20 cellular contexts compared by ENCODE assay signal in the genomic region with DNA sequence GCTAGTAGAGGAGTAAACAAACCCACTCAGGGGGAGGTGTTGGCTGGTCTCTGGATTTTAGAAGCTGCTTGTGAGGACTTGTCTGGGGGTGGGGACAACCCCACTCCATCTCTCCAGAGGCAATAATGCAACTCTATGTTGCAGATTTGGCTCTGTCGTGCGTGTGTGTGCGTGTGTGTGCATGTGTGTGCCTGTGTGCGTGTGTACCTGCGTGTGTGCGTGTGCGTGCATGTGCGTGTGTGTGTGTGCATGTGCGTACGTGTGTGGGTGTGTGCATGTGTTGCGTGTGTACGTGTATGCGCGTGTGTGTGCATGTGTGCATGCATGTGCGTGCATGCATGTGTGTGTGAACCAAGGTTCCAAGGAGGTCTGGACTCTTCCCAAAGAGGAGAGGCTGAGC.
"Had no signal": no experiment of that assay in that cellular context is flagged by ENCODE, and none has a peak within 500 bp of the region (broad histone marks: within the 10 kb centered on the region; RNA-seq: fewer than 3 reads in every experiment).

No MANE protein-coding gene starts in this region.

- H3K27ac ChIP-seq: colonic mucosa, esophagus squamous epithelium, gastrocnemius medialis, thoracic aorta had no signal

- H3K36me3 ChIP-seq: colonic mucosa, esophagus squamous epithelium, gastrocnemius medialis, thoracic aorta had no signal

- H3K36me3 Mint-ChIP-seq: activated naive CD8-positive, alpha-beta T cell treated with anti-CD3 and anti-CD28 coated beads, Interleukin-2, amount 10 ng/mL, durations not matched to agents 7 days and 5 days; WTC11 had no signal

- H3K27ac Mint-ChIP-seq: activated naive CD4-positive, alpha-beta T cell treated with anti-CD3 and anti-CD28 coated beads for 36 hours; activated naive CD8-positive, alpha-beta T cell treated with anti-CD3 and anti-CD28 coated beads, Interleukin-2, amount 10 ng/mL, durations not matched to agents 7 days and 5 days; WTC11 had no signal

- FAIRE-seq: bronchial epithelial cell had no signal

- H3K4me1 ChIP-seq: colonic mucosa, esophagus squamous epithelium, gastrocnemius medialis had no signal

- ATAC-seq: activated T-cell treated with anti-CD3 and anti-CD28 coated beads, Interleukin-2, amount 50 U/mL, for 4 hours; gastrocnemius medialis; left ventricle myocardium superior; WTC11 had no signal

- H3K4me3 ChIP-seq: colonic mucosa, esophagus squamous epithelium, gastrocnemius medialis, thoracic aorta had no signal

- H3K4me3 Mint-ChIP-seq: activated naive CD4-positive, alpha-beta T cell treated with anti-CD3 and anti-CD28 coated beads for 36 hours; activated naive CD8-positive, alpha-beta T cell treated with anti-CD3 and anti-CD28 coated beads, Interleukin-2, amount 10 ng/mL, durations not matched to agents 7 days and 5 days; activated T-cell treated with anti-CD3 and anti-CD28 coated beads, Interleukin-2, amount 50 U/mL, for 4 hours; WTC11 had no signal

- DNase-seq: activated CD4-positive, alpha-beta T cell treated with anti-CD3 and anti-CD28 coated beads, Interleukin-2, amount 50 U/mL, for 4 hours; activated CD8-positive, alpha-beta memory T cell treated with anti-CD3 and anti-CD28 coated beads for 24 hours; activated CD8-positive, alpha-beta memory T cell treated with anti-CD3 and anti-CD28 coated beads, Interleukin-2, amount 50 U/mL, for 4 hours; activated effector memory CD4-positive, alpha-beta T cell treated with Interleukin-2 at 50 U/mL for 16 hours; activated naive CD4-positive, alpha-beta T cell treated with anti-CD3 and anti-CD28 coated beads for 36 hours; activated naive CD8-positive, alpha-beta T cell treated with anti-CD3 and anti-CD28 coated beads, Interleukin-2, amount 10 ng/mL, durations not matched to agents 7 days and 5 days; activated T-cell treated with anti-CD3 and anti-CD28 coated beads, Interleukin-2, amount 50 U/mL, for 4 hours; amniotic stem cell; colonic mucosa; esophagus squamous epithelium; gastrocnemius medialis; hypothalamus; left ventricle myocardium superior; posterior cingulate gyrus; stimulated activated CD4-positive, alpha-beta T cell treated with anti-CD3 and anti-CD28 coated beads, Interleukin-4, amount 100 ng/mL, for 24 hours; stimulated activated naive CD4-positive, alpha-beta T cell treated with Interleukin-2 at 50 U/mL for 16 hours; T1000 had no signal

- H3K9me3 ChIP-seq: colonic mucosa, esophagus squamous epithelium, gastrocnemius medialis, thoracic aorta had no signal

- H3K9me3 Mint-ChIP-seq: activated naive CD4-positive, alpha-beta T cell treated with anti-CD3 and anti-CD28 coated beads for 36 hours; activated naive CD8-positive, alpha-beta T cell treated with anti-CD3 and anti-CD28 coated beads, Interleukin-2, amount 10 ng/mL, durations not matched to agents 7 days and 5 days; activated T-cell treated with anti-CD3 and anti-CD28 coated beads, Interleukin-2, amount 50 U/mL, for 4 hours; WTC11 had no signal
